Comparison of ENCODE assay signal across 19 cellular contexts in genomic region chr1:39003787-39004186, GRCh38. TPM values are rescaled to one million over a fixed set of nuclear protein-coding genes. Genes with fewer than 3 reads are reported as not detected.
DNase-seq lines count a peak whose midpoint lies in the region; ATAC-seq and TF ChIP-seq lines count a peak whose summit lies in the region.
"Had no signal": no experiment of that assay in that cellular context is flagged by ENCODE, and none has a peak within 500 bp of the region (broad histone marks: within the 10 kb centered on the region; RNA-seq: fewer than 3 reads in every experiment).

No MANE protein-coding gene starts in this region.

- H3K27ac Mint-ChIP-seq in activated naive CD4-positive, alpha-beta T cell treated with anti-CD3 and anti-CD28 coated beads, Interleukin-2, amount 50 U/mL, for 24 hours: peak overlapping the region; percentile 57
- peak overlapping the region; percentile 59 for H3K27ac Mint-ChIP-seq in activated T-helper 2 cell treated with anti-CD3 and anti-CD28 coated beads, Interferon-gamma antibody, Interleukin-2, Interleukin-4, amounts not matched to agents 10 μg/mL and 5 μg/mL and 100 μg/mL, durations not matched to agents 14 hours and 24 hours and 36 hours

- no peaks in the 10 kb centered on the region for H3K27me3 Mint-ChIP-seq in activated naive CD4-positive, alpha-beta T cell treated with anti-CD3 and anti-CD28 coated beads, Interleukin-2, amount 50 U/mL, for 24 hours
- H3K27me3 Mint-ChIP-seq in activated T-helper 2 cell treated with anti-CD3 and anti-CD28 coated beads, Interferon-gamma antibody, Interleukin-2, Interleukin-4, amounts not matched to agents 10 μg/mL and 5 μg/mL and 100 μg/mL, durations not matched to agents 14 hours and 24 hours and 36 hours (ENCODE audit: low read depth): no peaks in the 10 kb centered on the region
- H3K27me3 Mint-ChIP-seq: naive thymus-derived CD8-positive, alpha-beta T cell had no signal

- ATAC-seq in omental fat pad (ENCODE audit: low FRiP score) (peak; percentile 31), sciatic nerve (no peak)
- ATAC-seq: naive thymus-derived CD8-positive, alpha-beta T cell; Panc1 had no signal

- DNase-seq in activated naive CD4-positive, alpha-beta T cell treated with Interleukin-2 at 50 U/mL for 16 hours: no peak
- DNase-seq in GM03348 (ENCODE audit: low spot score) (peak; percentile 36), omental fat pad (ENCODE audit: low spot score) (no peak), GM19240 (ENCODE audit: insufficient read length, low spot score) (no peak), cerebellum (ENCODE audit: low spot score) (no peak), sciatic nerve (ENCODE audit: low spot score) (no peak)
- no peak for DNase-seq in activated T-helper 2 cell treated with anti-CD3 and anti-CD28 coated beads, Interferon-gamma antibody, Interleukin-2, Interleukin-4, amounts not matched to agents 10 μg/mL and 5 μg/mL and 100 μg/mL, durations not matched to agents 14 hours and 24 hours and 36 hours (ENCODE audit: low spot score)
- DNase-seq: activated CD4-positive, CD25-positive, alpha-beta regulatory T cell; AML-193; naive thymus-derived CD8-positive, alpha-beta T cell; NCI-H2081; NCI-H69; right cardiac atrium; stimulated activated CD4-positive, alpha-beta T cell treated with anti-CD3 and anti-CD28 coated beads, Interleukin-2, amount 100 ng/mL, for 48 hours; SW 1271; upper lobe of left lung had no signal

- TF ChIP-seq CTCF in omental fat pad (IDR thresholded peaks at IDR 0.05): no peak

- intact Hi-C loops in activated T-helper 2 cell treated with anti-CD3 and anti-CD28 coated beads, Interferon-gamma antibody, Interleukin-2, Interleukin-4, amounts not matched to agents 10 μg/mL and 5 μg/mL and 100 μg/mL, durations not matched to agents 14 hours and 24 hours and 36 hours (cut with micrococcal nuclease): no loop called here
- intact Hi-C loops in sciatic nerve (cut with DNase I): no loop called here

- H3K4me3 Mint-ChIP-seq in activated naive CD4-positive, alpha-beta T cell treated with anti-CD3 and anti-CD28 coated beads, Interleukin-2, amount 50 U/mL, for 24 hours: no peak overlapping the region
- no peak overlapping the region for H3K4me3 Mint-ChIP-seq in activated T-helper 2 cell treated with anti-CD3 and anti-CD28 coated beads, Interferon-gamma antibody, Interleukin-2, Interleukin-4, amounts not matched to agents 10 μg/mL and 5 μg/mL and 100 μg/mL, durations not matched to agents 14 hours and 24 hours and 36 hours (ENCODE audit: low read depth)
- H3K4me3 Mint-ChIP-seq: naive thymus-derived CD8-positive, alpha-beta T cell had no signal

- H3K4me1 Mint-ChIP-seq in activated naive CD4-positive, alpha-beta T cell treated with anti-CD3 and anti-CD28 coated beads, Interleukin-2, amount 50 U/mL, for 24 hours: peaks cover 39% of the 10 kb centered on the region
- H3K4me1 Mint-ChIP-seq in activated T-helper 2 cell treated with anti-CD3 and anti-CD28 coated beads, Interferon-gamma antibody, Interleukin-2, Interleukin-4, amounts not matched to agents 10 μg/mL and 5 μg/mL and 100 μg/mL, durations not matched to agents 14 hours and 24 hours and 36 hours (ENCODE audit: low read depth): peaks cover 36% of the 10 kb centered on the region

- H3K36me3 Mint-ChIP-seq in activated naive CD4-positive, alpha-beta T cell treated with anti-CD3 and anti-CD28 coated beads, Interleukin-2, amount 50 U/mL, for 24 hours: peaks cover 25% of the 10 kb centered on the region
- peaks cover 83% of the 10 kb centered on the region for H3K36me3 Mint-ChIP-seq in activated T-helper 2 cell treated with anti-CD3 and anti-CD28 coated beads, Interferon-gamma antibody, Interleukin-2, Interleukin-4, amounts not matched to agents 10 μg/mL and 5 μg/mL and 100 μg/mL, durations not matched to agents 14 hours and 24 hours and 36 hours (ENCODE audit: low read depth)

- H3K9me3 Mint-ChIP-seq in activated naive CD4-positive, alpha-beta T cell treated with anti-CD3 and anti-CD28 coated beads, Interleukin-2, amount 50 U/mL, for 24 hours: no peaks in the 10 kb centered on the region
- no peaks in the 10 kb centered on the region for H3K9me3 Mint-ChIP-seq in activated T-helper 2 cell treated with anti-CD3 and anti-CD28 coated beads, Interferon-gamma antibody, Interleukin-2, Interleukin-4, amounts not matched to agents 10 μg/mL and 5 μg/mL and 100 μg/mL, durations not matched to agents 14 hours and 24 hours and 36 hours
- H3K9me3 Mint-ChIP-seq: activated T-helper 1 cell treated with anti-CD3 and anti-CD28 coated beads, Interleukin-12 subunit alpha, Interleukin-12 subunit beta, Interleukin-2, Interleukin-4 antibody, amounts not matched to agents 30 ng/mL and 10 ng/mL and 1 ng/mL, durations not matched to agents 14 hours and 24 hours and 36 hours; naive thymus-derived CD8-positive, alpha-beta T cell had no signal

RNA-seq across cellular contexts. Expression of gene AKIRIN1, which starts 12.7 kb away (rescaled TPM):
- total RNA-seq in activated T-helper 2 cell treated with anti-CD3 and anti-CD28 coated beads, Interferon-gamma antibody, Interleukin-2, Interleukin-4, amounts not matched to agents 10 μg/mL and 5 μg/mL and 100 μg/mL, durations not matched to agents 14 hours and 24 hours and 36 hours: 68.6 and 69.7 TPM in 2 replicates
- total RNA-seq in omental fat pad (10 to 100 TPM; 31.1 to 56.6 (median 46.7) TPM), cerebellum (48.7 TPM), sciatic nerve (44.2 TPM)

RNA-seq across cellular contexts. Expression of gene NDUFS5, which starts 22.4 kb away (rescaled TPM):
- 173 and 188 TPM in 2 replicates for total RNA-seq in activated T-helper 2 cell treated with anti-CD3 and anti-CD28 coated beads, Interferon-gamma antibody, Interleukin-2, Interleukin-4, amounts not matched to agents 10 μg/mL and 5 μg/mL and 100 μg/mL, durations not matched to agents 14 hours and 24 hours and 36 hours
- total RNA-seq in omental fat pad (100 to 1,000 TPM; 304 to 609 (median 443) TPM), cerebellum (178 TPM), sciatic nerve (149 TPM)
